In the genomic region with DNA sequence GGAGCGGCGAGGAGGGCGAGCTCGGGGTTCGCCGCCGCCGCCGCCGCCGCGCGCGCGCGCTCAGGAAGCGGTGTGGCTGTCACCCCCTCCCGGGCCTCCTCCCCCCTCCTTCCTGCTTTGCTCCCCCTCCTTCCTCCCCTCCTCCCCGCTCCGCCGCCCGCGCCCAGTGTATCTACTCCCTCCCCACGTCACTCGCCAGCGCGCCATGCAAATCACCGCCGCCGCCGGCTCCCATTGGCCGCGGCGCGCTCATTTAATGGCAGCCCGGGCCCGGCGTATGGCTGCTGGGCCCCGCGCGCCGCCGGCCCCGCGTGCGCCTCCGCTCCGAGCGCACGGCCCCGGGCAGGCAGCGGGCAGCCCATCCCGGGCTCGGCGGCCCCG, we compare ENCODE assay signal across 1 cellular context.
TF ChIP-seq lines count a peak whose summit lies in the region.

No MANE protein-coding gene starts in this region.

TF ChIP-seq in SK-N-SH treated with all-trans-retinoic acid at 6 μM for 48 hours, 23 proteins besides CTCF, POLR2A, EP300 and RAD21 (continued from another document):
- TF ChIP-seq PATZ1 (CRISPR knock-in tag; IDR thresholded peaks at IDR 0.05; ENCODE audit: borderline replicate concordance), result no peak
